1 cellular context compared by ENCODE assay signal in the genomic region with DNA sequence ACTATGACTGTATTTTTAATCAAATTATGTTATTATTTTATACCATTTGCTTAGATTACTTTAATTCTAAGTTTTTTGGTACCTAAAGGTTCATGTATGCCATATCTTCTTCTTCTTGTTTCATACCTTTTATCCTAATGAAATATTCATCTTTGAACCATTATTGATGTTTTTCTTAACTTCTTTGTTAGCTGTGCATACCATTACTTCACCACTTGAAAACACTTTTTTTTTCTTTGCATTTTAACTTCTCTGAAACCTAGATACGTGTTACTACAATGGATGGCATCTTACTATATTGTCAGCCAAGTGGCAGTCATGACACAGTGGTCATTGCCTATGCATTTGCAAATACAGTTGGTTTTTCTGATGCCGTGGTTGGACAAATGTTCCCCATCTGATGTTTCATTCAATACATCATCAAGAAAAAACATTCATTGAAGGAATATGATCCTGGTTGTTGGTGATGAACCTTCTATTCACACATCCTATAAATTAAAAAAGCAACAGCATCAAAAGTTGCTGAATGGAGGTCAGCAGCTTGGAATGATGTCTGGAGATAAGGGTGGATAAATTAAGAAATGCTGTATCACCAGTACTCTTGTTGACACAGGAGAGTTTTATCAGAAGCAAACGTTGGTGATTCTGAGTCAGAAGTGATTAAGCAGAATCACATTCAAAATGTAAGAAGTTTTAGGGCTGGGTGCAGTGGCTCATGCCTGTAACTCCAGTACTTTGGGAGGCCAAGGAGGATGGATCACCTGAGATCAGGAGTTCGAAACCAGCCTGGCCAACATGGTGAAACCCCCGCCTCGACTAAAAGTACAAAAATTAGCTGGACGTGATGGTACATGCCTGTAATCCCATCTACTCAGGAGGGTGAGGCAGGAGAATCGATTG.
TF ChIP-seq lines count a peak whose summit lies in the region.

No MANE protein-coding gene starts in this region.

TF ChIP-seq in K562, 482 proteins besides CTCF, POLR2A, EP300 and RAD21 (continued from another document):
- TF ChIP-seq SREBF2 (CRISPR knock-in tag; IDR thresholded peaks at IDR 0.05) (0 out of 2 replicates have a peak, but pooled peaks have one; percentile 13), ZNF57 (CRISPR knock-in tag; IDR thresholded peaks at IDR 0.05) (no peak; the same call in 1 of the 2 replicates), SIX5 (IDR thresholded peaks at IDR 0.05; ENCODE audit: borderline replicate concordance in 1 of 2, insufficient read depth in 1 of 2, low read depth in 1 of 2, low read length in 2 of 2) (no peak), ZNF644 (tag; IDR thresholded peaks at IDR 0.05; ENCODE audit: low read depth) (0 out of 2 replicates have a peak, but pooled peaks have one; percentile 65), KDM5B (IDR thresholded peaks at IDR 0.05; ENCODE audit: insufficient replicate concordance, low read depth, low read length) (no peak), BDP1 (IDR thresholded peaks at IDR 0.05; ENCODE audit: insufficient read depth, insufficient read length) (peak; percentile 17), HDAC3 (IDR thresholded peaks at IDR 0.05; ENCODE audit: borderline replicate concordance, partially characterized antibody) (peak; percentile 98), KDM1A (IDR thresholded peaks at IDR 0.05) (peak; percentile 94), STAG1 (CRISPR knock-in tag; IDR thresholded peaks at IDR 0.05; ENCODE audit: borderline replicate concordance) (no peak), CEBPG (CRISPR knock-in tag; IDR thresholded peaks at IDR 0.05) (no peak), CEBPG (tag; conservative IDR thresholded peaks at IDR 0.05 in 1 of 2, IDR thresholded peaks at IDR 0.05 in 1 of 2) (0 out of 4 replicates have a peak, but pooled peaks of 1 of the 2 experiments have one; percentile 36), RB1 (IDR thresholded peaks at IDR 0.05; ENCODE audit: low read depth) (no peak), ZNF134 (CRISPR knock-in tag; conservative IDR thresholded peaks at IDR 0.05) (no peak), SAP30 (IDR thresholded peaks at IDR 0.05; ENCODE audit: borderline replicate concordance, insufficient read depth, low read depth, low read length, poor library complexity, severe bottlenecking) (no peak), MAFK (IDR thresholded peaks at IDR 0.05; ENCODE audit: low read length) (peak; percentile 96), MYBL2 (IDR thresholded peaks at IDR 0.05; ENCODE audit: low read depth) (peak; percentile 95), MYBL2 (CRISPR knock-in tag; IDR thresholded peaks at IDR 0.05; ENCODE audit: borderline replicate concordance) (no peak), PTBP1 (IDR thresholded peaks at IDR 0.05; ENCODE audit: low read depth, low read length) (no peak), SMAD1 (IDR thresholded peaks at IDR 0.05; ENCODE audit: low read depth, low read length, partially characterized antibody) (peak; percentile 54), ZNF347 (CRISPR knock-in tag; IDR thresholded peaks at IDR 0.05; ENCODE audit: low read depth) (no peak), NFIC (IDR thresholded peaks at IDR 0.05) (peak; percentile 84), HNRNPLL (IDR thresholded peaks at IDR 0.05; ENCODE audit: low read depth, low read length, poor library complexity, severe bottlenecking) (no peak), RBM17 (IDR thresholded peaks at IDR 0.05; ENCODE audit: borderline replicate concordance, low read depth, low read length) (no peak), ZNF133 (CRISPR knock-in tag; IDR thresholded peaks at IDR 0.05) (no peak)
- TF ChIP-seq, protein P1, sequence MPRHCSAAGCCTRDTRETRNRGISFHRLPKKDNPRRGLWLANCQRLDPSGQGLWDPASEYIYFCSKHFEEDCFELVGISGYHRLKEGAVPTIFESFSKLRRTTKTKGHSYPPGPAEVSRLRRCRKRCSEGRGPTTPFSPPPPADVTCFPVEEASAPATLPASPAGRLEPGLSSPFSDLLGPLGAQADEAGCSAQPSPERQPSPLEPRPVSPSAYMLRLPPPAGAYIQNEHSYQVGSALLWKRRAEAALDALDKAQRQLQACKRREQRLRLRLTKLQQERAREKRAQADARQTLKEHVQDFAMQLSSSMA (CRISPR knock-in tag; IDR thresholded peaks at IDR 0.05), result no peak
- TF ChIP-seq, protein P2, sequence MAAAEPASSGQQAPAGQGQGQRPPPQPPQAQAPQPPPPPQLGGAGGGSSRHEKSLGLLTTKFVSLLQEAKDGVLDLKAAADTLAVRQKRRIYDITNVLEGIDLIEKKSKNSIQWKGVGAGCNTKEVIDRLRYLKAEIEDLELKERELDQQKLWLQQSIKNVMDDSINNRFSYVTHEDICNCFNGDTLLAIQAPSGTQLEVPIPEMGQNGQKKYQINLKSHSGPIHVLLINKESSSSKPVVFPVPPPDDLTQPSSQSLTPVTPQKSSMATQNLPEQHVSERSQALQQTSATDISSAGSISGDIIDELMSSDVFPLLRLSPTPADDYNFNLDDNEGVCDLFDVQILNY (CRISPR knock-in tag; IDR thresholded peaks at IDR 0.05), result no peak
- TF ChIP-seq, protein P3, sequence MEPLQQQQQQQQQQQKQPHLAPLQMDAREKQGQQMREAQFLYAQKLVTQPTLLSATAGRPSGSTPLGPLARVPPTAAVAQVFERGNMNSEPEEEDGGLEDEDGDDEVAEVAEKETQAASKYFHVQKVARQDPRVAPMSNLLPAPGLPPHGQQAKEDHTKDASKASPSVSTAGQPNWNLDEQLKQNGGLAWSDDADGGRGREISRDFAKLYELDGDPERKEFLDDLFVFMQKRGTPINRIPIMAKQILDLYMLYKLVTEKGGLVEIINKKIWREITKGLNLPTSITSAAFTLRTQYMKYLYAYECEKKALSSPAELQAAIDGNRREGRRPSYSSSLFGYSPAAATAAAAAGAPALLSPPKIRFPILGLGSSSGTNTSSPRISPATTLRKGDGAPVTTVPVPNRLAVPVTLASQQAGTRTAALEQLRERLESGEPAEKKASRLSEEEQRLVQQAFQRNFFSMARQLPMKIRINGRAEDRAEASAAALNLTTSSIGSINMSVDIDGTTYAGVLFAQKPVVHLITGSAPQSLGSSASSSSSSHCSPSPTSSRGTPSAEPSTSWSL (CRISPR knock-in tag; IDR thresholded peaks at IDR 0.05; ENCODE audit: borderline replicate concordance), result no peak
TF ChIP-seq in K562: peak in this region for 170.
